In the genomic region with DNA sequence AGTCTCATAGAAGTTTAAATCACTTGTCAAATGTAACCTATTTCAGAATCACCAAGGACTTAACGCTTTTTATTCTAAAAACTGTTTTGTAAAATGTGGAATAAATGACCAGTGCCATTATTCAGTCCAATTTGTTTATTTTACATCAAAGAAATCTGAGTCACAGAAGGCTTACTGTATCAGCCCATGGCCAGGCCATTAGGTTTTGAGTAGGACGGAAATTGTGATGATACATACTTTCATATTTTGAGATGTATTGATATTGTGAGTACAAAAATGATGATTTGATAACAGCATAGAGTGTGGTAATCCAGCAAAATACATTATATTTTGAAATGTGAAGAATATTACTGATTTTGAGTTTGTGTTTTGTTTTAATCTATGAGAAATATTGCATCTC, we compare ENCODE assay signal across 1 cellular context.
TF ChIP-seq lines count a peak whose summit lies in the region.

No MANE protein-coding gene starts in this region.

TF ChIP-seq in HepG2, 621 proteins besides CTCF, POLR2A, EP300 and RAD21 (continued from another document):
- TF ChIP-seq MYPOP (CRISPR knock-in tag; IDR thresholded peaks at IDR 0.05) (no peak), PHF5A (CRISPR knock-in tag; IDR thresholded peaks at IDR 0.05; ENCODE audit: low read depth, unreplicated experiment) (no peak), NFYB (CRISPR knock-in tag; IDR thresholded peaks at IDR 0.05) (no peak), ZFP36L1 (CRISPR knock-in tag; IDR thresholded peaks at IDR 0.05) (no peak)
